In genomic region chr16:400061-400540, GRCh38 we compare ENCODE assay signal across 8 cellular contexts. TPM values are rescaled to one million over a fixed set of nuclear protein-coding genes. Genes with fewer than 3 reads are reported as not detected.
A peak's percentile ranks its signal among the peaks of the same experiment; 100 is the strongest.
DNase-seq lines count a peak whose midpoint lies in the region; ATAC-seq, FAIRE-seq and TF ChIP-seq lines count a peak whose summit lies in the region.

No MANE protein-coding gene starts in this region.

- peaks cover 9% of the 10 kb centered on the region for H3K27me3 Mint-ChIP-seq in activated CD4-positive, alpha-beta T cell treated with anti-CD3 and anti-CD28 coated beads, Interleukin-2, amount 10 ng/mL, durations not matched to agents 24 days and 14 days
- peaks cover 11% of the 10 kb centered on the region for H3K27me3 Mint-ChIP-seq in stimulated activated naive CD8-positive, alpha-beta T cell treated with anti-CD3 and anti-CD28 coated beads, Interleukin-15, amount 100 ng/mL, for 72 hours

- H3K36me3 Mint-ChIP-seq in activated CD4-positive, alpha-beta T cell treated with anti-CD3 and anti-CD28 coated beads, Interleukin-2, amount 10 ng/mL, durations not matched to agents 24 days and 14 days (ENCODE audit: low read depth): no peaks in the 10 kb centered on the region

- TF ChIP-seq CTCF in fibroblast of the aortic adventitia (IDR thresholded peaks at IDR 0.05; ENCODE audit: insufficient read depth, low read length): no peak

- peak overlapping the region; percentile 84 for H3K4me3 Mint-ChIP-seq in activated CD4-positive, alpha-beta T cell treated with anti-CD3 and anti-CD28 coated beads, Interleukin-2, amount 10 ng/mL, durations not matched to agents 24 days and 14 days
- H3K4me3 Mint-ChIP-seq in stimulated activated naive CD8-positive, alpha-beta T cell treated with anti-CD3 and anti-CD28 coated beads, Interleukin-15, amount 100 ng/mL, for 72 hours: peak overlapping the region; percentile 90 to 95

- ATAC-seq in stimulated activated naive CD8-positive, alpha-beta T cell treated with anti-CD3 and anti-CD28 coated beads, Interleukin-15, amount 100 ng/mL, for 72 hours: no peak
- ATAC-seq in HG02885 (IDR thresholded peaks at IDR 0.05; ENCODE audit: poor library complexity, unreplicated experiment): no peak

- peak overlapping the region; percentile 94; the same call in 1 of the 2 replicates for H3K4me3 ChIP-seq in SK-N-MC
- H3K4me3 ChIP-seq in fibroblast of the aortic adventitia (ENCODE audit: low read depth, low read length): peak overlapping the region; percentile 87

- peak overlapping the region; percentile 74 for H3K27ac ChIP-seq in SK-N-MC

- H3K4me1 Mint-ChIP-seq in activated CD4-positive, alpha-beta T cell treated with anti-CD3 and anti-CD28 coated beads, Interleukin-2, amount 10 ng/mL, durations not matched to agents 24 days and 14 days: peaks cover 13% of the 10 kb centered on the region
- peaks cover 40% of the 10 kb centered on the region for H3K4me1 Mint-ChIP-seq in stimulated activated naive CD8-positive, alpha-beta T cell treated with anti-CD3 and anti-CD28 coated beads, Interleukin-15, amount 100 ng/mL, for 72 hours

- H3K9me3 Mint-ChIP-seq in activated CD4-positive, alpha-beta T cell treated with anti-CD3 and anti-CD28 coated beads, Interleukin-2, amount 10 ng/mL, durations not matched to agents 24 days and 14 days: no peaks in the 10 kb centered on the region
- no peaks in the 10 kb centered on the region for H3K9me3 Mint-ChIP-seq in stimulated activated naive CD8-positive, alpha-beta T cell treated with anti-CD3 and anti-CD28 coated beads, Interleukin-15, amount 100 ng/mL, for 72 hours

- no peaks in the 10 kb centered on the region for H3K9me3 ChIP-seq in SK-N-MC (ENCODE audit: low read depth, low read length)

- H3K9ac ChIP-seq in SK-N-MC (ENCODE audit: insufficient read length): no peak overlapping the region

- intact Hi-C loops in activated CD4-positive, alpha-beta T cell treated with anti-CD3 and anti-CD28 coated beads, Interleukin-2, amount 10 ng/mL, durations not matched to agents 24 days and 14 days (cut with micrococcal nuclease): loop anchor here (2.0 kb wide), 1 partner anchor 17 kb away; no protein-coding TSS in a partner anchor

- no peak overlapping the region for H3K27ac Mint-ChIP-seq in activated CD4-positive, alpha-beta T cell treated with anti-CD3 and anti-CD28 coated beads, Interleukin-2, amount 10 ng/mL, durations not matched to agents 24 days and 14 days
- H3K27ac Mint-ChIP-seq in stimulated activated naive CD8-positive, alpha-beta T cell treated with anti-CD3 and anti-CD28 coated beads, Interleukin-15, amount 100 ng/mL, for 72 hours: no peak overlapping the region

- DNase-seq in activated CD4-positive, alpha-beta T cell treated with anti-CD3 and anti-CD28 coated beads, Interleukin-2, amount 10 ng/mL, durations not matched to agents 24 days and 14 days: peak; percentile 65
- DNase-seq in activated CD4-positive, alpha-beta T cell treated with anti-CD3 and anti-CD28 coated beads, Interleukin-2, amount 50 U/mL, for 1 hour: no peak
- DNase-seq in SK-N-MC (ENCODE audit: low read depth, low spot score) (no peak), fibroblast of the aortic adventitia (ENCODE audit: low read depth) (no peak), NK-92 (lab: John Stamatoyannopoulos, UW; ENCODE audit: unreplicated experiment) (no peak), H54 (ENCODE audit: insufficient read length, low spot score) (no peak)
- no peak for DNase-seq in stimulated activated naive CD8-positive, alpha-beta T cell treated with anti-CD3 and anti-CD28 coated beads, Interleukin-15, amount 100 ng/mL, for 72 hours

- H3K36me3 ChIP-seq in SK-N-MC (ENCODE audit: insufficient read depth, low read length): peaks cover 25% of the 10 kb centered on the region

- no peak for FAIRE-seq in H54 (lab: Jason Lieb, UNC)

- TF ChIP-seq POLR2A in H54 (IDR thresholded peaks at IDR 0.05; ENCODE audit: low read depth, low read length): no peak

RNA-seq across cellular contexts. Expression of gene DECR2, which starts 1.6 kb away (rescaled TPM):
- total RNA-seq in activated CD4-positive, alpha-beta T cell treated with anti-CD3 and anti-CD28 coated beads, Interleukin-2, amount 10 ng/mL, durations not matched to agents 24 days and 14 days: 17.6 and 18.5 TPM in 2 replicates
- 6.1 and 8.1 TPM in 2 replicates for total RNA-seq in fibroblast of the aortic adventitia (ENCODE audit: low replicate concordance)

RNA-seq across cellular contexts. Expression of gene NME4, which starts 3.1 kb away (rescaled TPM):
- total RNA-seq in activated CD4-positive, alpha-beta T cell treated with anti-CD3 and anti-CD28 coated beads, Interleukin-2, amount 10 ng/mL, durations not matched to agents 24 days and 14 days: 64.3 and 64.8 TPM in 2 replicates
- 35.8 and 75.8 TPM in 2 replicates for total RNA-seq in fibroblast of the aortic adventitia (ENCODE audit: low replicate concordance)

RNA-seq across cellular contexts. Expression of gene PGAP6, which starts 18.3 kb away (rescaled TPM):
- total RNA-seq in activated CD4-positive, alpha-beta T cell treated with anti-CD3 and anti-CD28 coated beads, Interleukin-2, amount 10 ng/mL, durations not matched to agents 24 days and 14 days: 34.1 and 37.8 TPM in 2 replicates
- 25.2 and 51.2 TPM in 2 replicates for total RNA-seq in fibroblast of the aortic adventitia (ENCODE audit: low replicate concordance)

RNA-seq across cellular contexts. Expression of gene RAB11FIP3, which starts 25.3 kb away (rescaled TPM):
- 40.2 and 40.5 TPM in 2 replicates for total RNA-seq in activated CD4-positive, alpha-beta T cell treated with anti-CD3 and anti-CD28 coated beads, Interleukin-2, amount 10 ng/mL, durations not matched to agents 24 days and 14 days
- 14.7 and 24.4 TPM in 2 replicates for total RNA-seq in fibroblast of the aortic adventitia (ENCODE audit: low replicate concordance)

RNA-seq across cellular contexts. Expression of gene MRPL28, which starts 29.8 kb away (rescaled TPM):
- total RNA-seq in activated CD4-positive, alpha-beta T cell treated with anti-CD3 and anti-CD28 coated beads, Interleukin-2, amount 10 ng/mL, durations not matched to agents 24 days and 14 days: 106 and 109 TPM in 2 replicates
- 49.3 and 83.6 TPM in 2 replicates for total RNA-seq in fibroblast of the aortic adventitia (ENCODE audit: low replicate concordance)
